Comparison of ENCODE assay signal across 18 cellular contexts in genomic region chr15:39936187-39936586, GRCh38. TPM values are rescaled to one million over a fixed set of nuclear protein-coding genes. Genes with fewer than 3 reads are reported as not detected.
DNase-seq lines count a peak whose midpoint lies in the region; ATAC-seq and TF ChIP-seq lines count a peak whose summit lies in the region.
"Had no signal": no experiment of that assay in that cellular context is flagged by ENCODE, and none has a peak within 500 bp of the region (broad histone marks: within the 10 kb centered on the region; RNA-seq: fewer than 3 reads in every experiment).

No MANE protein-coding gene starts in this region.

- peak; percentile 55 for DNase-seq in AG10803 (ENCODE audit: low read depth)
- peak; percentile 61 for DNase-seq in HFFc6
- DNase-seq in amniotic epithelial cell (ENCODE audit: low read depth): peak; percentile 70
- peak; percentile 61 for DNase-seq in iris pigment epithelial cell (ENCODE audit: low read depth)
- DNase-seq in HuH-7 (ENCODE audit: low spot score): no peak
- no peak for DNase-seq in dedifferentiated amniotic fluid mesenchymal stem cell (ENCODE audit: extremely low spot score)
- DNase-seq in SK-N-DZ (ENCODE audit: low spot score): no peak
- DNase-seq: DMS79 treated with DMSO at 0.1 percent for 48 hours; foreskin melanocyte; NCI-H146; NCI-H524 treated with DMSO at 0.1 percent for 48 hours; Right ventricle myocardium superior; stimulated activated CD4-positive, alpha-beta T cell treated with anti-CD3 and anti-CD28 coated beads, Interleukin-2, amount 100 ng/mL, for 24 hours had no signal

- H3K4me3 ChIP-seq in AG10803 (ENCODE audit: low read length): no peak overlapping the region
- H3K4me3 ChIP-seq: prostate gland had no signal

- peak overlapping the region; percentile 44 for H3K27ac Mint-ChIP-seq in HFFc6
- H3K27ac Mint-ChIP-seq: activated naive CD8-positive, alpha-beta T cell; stimulated activated effector memory CD8-positive, alpha-beta T cell treated with anti-CD3 and anti-CD28 coated beads, Interleukin-12 subunit alpha, Interleukin-12 subunit beta, amount 100 ng/mL, for 72 hours had no signal

- peaks cover 13% of the 10 kb centered on the region for H3K9me3 Mint-ChIP-seq in HFFc6
- H3K9me3 Mint-ChIP-seq: IgD-negative memory B cell; stimulated activated effector memory CD8-positive, alpha-beta T cell treated with anti-CD3 and anti-CD28 coated beads, Interleukin-12 subunit alpha, Interleukin-12 subunit beta, amount 100 ng/mL, for 72 hours had no signal

- ATAC-seq in HG03108 (IDR thresholded peaks at IDR 0.05; ENCODE audit: unreplicated experiment): no peak
- ATAC-seq: stimulated activated effector memory CD8-positive, alpha-beta T cell treated with anti-CD3 and anti-CD28 coated beads, Interleukin-12 subunit alpha, Interleukin-12 subunit beta, amount 100 ng/mL, for 72 hours had no signal

- no peak for TF ChIP-seq CTCF in AG10803 (conservative IDR thresholded peaks at IDR 0.05; ENCODE audit: low read length)
- no peak for TF ChIP-seq CTCF in HFFc6 (IDR thresholded peaks at IDR 0.05)

- peaks cover 4% of the 10 kb centered on the region for H3K27me3 Mint-ChIP-seq in HFFc6 (ENCODE audit: insufficient read depth)
- H3K27me3 Mint-ChIP-seq: activated naive CD8-positive, alpha-beta T cell had no signal

- H3K4me3 Mint-ChIP-seq in HFFc6: peak overlapping the region; percentile 96

- peaks cover 81% of the 10 kb centered on the region for H3K4me1 Mint-ChIP-seq in HFFc6 (ENCODE audit: low read depth)

- H3K36me3 Mint-ChIP-seq in HFFc6 (ENCODE audit: low read depth): peaks cover 67% of the 10 kb centered on the region

RNA-seq across cellular contexts. Expression of gene EIF2AK4, which starts 2.3 kb away (rescaled TPM):
- 10 to 100 TPM; 85.6 to 94.3 (median 90.1) TPM for total RNA-seq in HFFc6 (2021; fragmentation: NEBNext Ultra II Directional; extraction: Animal tissue kit (Norgen Biotek cat#: 25700))
- 21.5 and 26.1 TPM in 2 replicates for polyA plus RNA-seq in SK-N-DZ (2014; cell fraction: cytosol; rRNA removed)
- polyA plus RNA-seq in SK-N-DZ (2014; cell fraction: nucleus; rRNA removed): 10.6 and 11.6 TPM in 2 replicates

RNA-seq across cellular contexts. Expression of gene GPR176, which starts 16.1 kb away (rescaled TPM):
- total RNA-seq in HFFc6 (2021; fragmentation: NEBNext Ultra II Directional; extraction: Animal tissue kit (Norgen Biotek cat#: 25700)): 100 to 1,000 TPM; 151 to 193 (median 169) TPM
- 11.2 and 13.3 TPM in 2 replicates for polyA plus RNA-seq in SK-N-DZ (2014; cell fraction: cytosol; rRNA removed)
- 4.1 and 5.6 TPM in 2 replicates for polyA plus RNA-seq in SK-N-DZ (2014; cell fraction: nucleus; rRNA removed)

Comparison
In these comparisons a context has a peak if more than half of its experiments do, and no peak if none do; other contexts are left out.
1. DNase-seq: peak in AG10803 (single experiment), HFFc6 (single experiment), amniotic epithelial cell (single experiment) and iris pigment epithelial cell (single experiment); none in HuH-7 (single experiment), dedifferentiated amniotic fluid mesenchymal stem cell (single experiment) and SK-N-DZ (single experiment).